ENCODE assay signal across 8 cellular contexts in genomic region chr20:37902504-37903313, GRCh38. TPM values are rescaled to one million over a fixed set of nuclear protein-coding genes. Genes with fewer than 3 reads are reported as not detected.
DNase-seq lines count a peak whose midpoint lies in the region; ATAC-seq and TF ChIP-seq lines count a peak whose summit lies in the region.

Gene VSTM2L, plus strand, starts transcription at chr20:37903127. Its CDS starts 224 bp downstream, at chr20:37903351.

- peaks cover 8% of the 10 kb centered on the region for H3K4me1 ChIP-seq in GM23248 (ENCODE audit: insufficient read depth)

- H3K4me2 ChIP-seq in GM23248 (ENCODE audit: unreplicated experiment): peak within 1 kb of the TSS; percentile 60

- no peaks in the 10 kb centered on the region for H4K20me1 ChIP-seq in GM23248 (ENCODE audit: insufficient read depth)

- DNase-seq in AG08395 (ENCODE audit: low spot score) (peak; percentile 57), GM23248 (peak; percentile 80), Right ventricle myocardium superior (no peak), putamen (ENCODE audit: low spot score) (peak; percentile 34), middle frontal gyrus (ENCODE audit: extremely low spot score, low spot score) (no peak), omental fat pad (ENCODE audit: low spot score) (no peak), GM19238 (ENCODE audit: insufficient read length, low spot score) (no peak)
- no peak for DNase-seq in activated T-helper 2 cell treated with anti-CD3 and anti-CD28 coated beads, Interferon-gamma antibody, Interleukin-2, Interleukin-4, amounts not matched to agents 10 μg/mL and 5 μg/mL and 100 μg/mL, durations not matched to agents 14 hours and 24 hours and 36 hours (ENCODE audit: low spot score)

- peaks cover 10% of the 10 kb centered on the region for H3K4me1 Mint-ChIP-seq in activated T-helper 2 cell treated with anti-CD3 and anti-CD28 coated beads, Interferon-gamma antibody, Interleukin-2, Interleukin-4, amounts not matched to agents 10 μg/mL and 5 μg/mL and 100 μg/mL, durations not matched to agents 14 hours and 24 hours and 36 hours (ENCODE audit: low read depth)

- H3K36me3 ChIP-seq in GM23248 (ENCODE audit: low read depth): no peaks in the 10 kb centered on the region

- no peak within 1 kb of the TSS for H3K27ac ChIP-seq in GM23248

- H3K27ac Mint-ChIP-seq in activated T-helper 2 cell treated with anti-CD3 and anti-CD28 coated beads, Interferon-gamma antibody, Interleukin-2, Interleukin-4, amounts not matched to agents 10 μg/mL and 5 μg/mL and 100 μg/mL, durations not matched to agents 14 hours and 24 hours and 36 hours: no peak within 1 kb of the TSS

- no peaks in the 10 kb centered on the region for H3K9me2 ChIP-seq in GM23248 (ENCODE audit: insufficient read depth)

- ATAC-seq in Right ventricle myocardium superior (ENCODE audit: poor library complexity) (peak; percentile 43), omental fat pad (ENCODE audit: low FRiP score) (no peak)

- no peaks in the 10 kb centered on the region for H3K9me3 ChIP-seq in GM23248 (ENCODE audit: low read depth)

- H3K79me2 ChIP-seq in GM23248 (ENCODE audit: insufficient read depth): no peaks in the 10 kb centered on the region

- intact Hi-C loops in activated T-helper 2 cell treated with anti-CD3 and anti-CD28 coated beads, Interferon-gamma antibody, Interleukin-2, Interleukin-4, amounts not matched to agents 10 μg/mL and 5 μg/mL and 100 μg/mL, durations not matched to agents 14 hours and 24 hours and 36 hours (cut with micrococcal nuclease): loop anchor here (5.0 to 10.0 kb wide), 2 partner anchors 90 to 338 kb away; no protein-coding TSS in a partner anchor
- intact Hi-C loops in Right ventricle myocardium superior (cut with DNase I): loop anchor here (5.0 kb wide), 1 partner anchor 80 kb away; no protein-coding TSS in a partner anchor

- peaks cover 47% of the 10 kb centered on the region for H3K27me3 Mint-ChIP-seq in activated T-helper 2 cell treated with anti-CD3 and anti-CD28 coated beads, Interferon-gamma antibody, Interleukin-2, Interleukin-4, amounts not matched to agents 10 μg/mL and 5 μg/mL and 100 μg/mL, durations not matched to agents 14 hours and 24 hours and 36 hours (ENCODE audit: low read depth)

- no peaks in the 10 kb centered on the region for H3K9me3 Mint-ChIP-seq in activated T-helper 2 cell treated with anti-CD3 and anti-CD28 coated beads, Interferon-gamma antibody, Interleukin-2, Interleukin-4, amounts not matched to agents 10 μg/mL and 5 μg/mL and 100 μg/mL, durations not matched to agents 14 hours and 24 hours and 36 hours

- no peaks in the 10 kb centered on the region for H3K36me3 Mint-ChIP-seq in activated T-helper 2 cell treated with anti-CD3 and anti-CD28 coated beads, Interferon-gamma antibody, Interleukin-2, Interleukin-4, amounts not matched to agents 10 μg/mL and 5 μg/mL and 100 μg/mL, durations not matched to agents 14 hours and 24 hours and 36 hours (ENCODE audit: low read depth)

- in situ Hi-C loops in GM23248 (cut with MboI): no loop called here

- peaks cover 9% of the 10 kb centered on the region; the same call in 1 of the 2 replicates for H3F3A ChIP-seq in GM23248 (ENCODE audit: insufficient read depth)

- H2AFZ ChIP-seq in GM23248: peak within 1 kb of the TSS; percentile 75

- peaks cover 13% of the 10 kb centered on the region for H3K27me3 ChIP-seq in GM23248 (replicated peaks; ENCODE audit: insufficient read depth)

- H3K4me3 ChIP-seq in GM23248: peak within 1 kb of the TSS; percentile 75

- peak within 1 kb of the TSS; percentile 69 for H3K9ac ChIP-seq in GM23248

- 1 to 2% methylated on average over 40 to 59 of the region's 71 CpGs for whole genome bisulfite sequencing in GM23248 (ENCODE audit: low coverage in 1 of 2, low lambda C conversion rate in 2 of 2, missing lambda C conversion rate in 2 of 2), 2 experiments

- TF ChIP-seq CTCF in omental fat pad (IDR thresholded peaks at IDR 0.05): no peak

- H3K4me3 Mint-ChIP-seq in activated T-helper 2 cell treated with anti-CD3 and anti-CD28 coated beads, Interferon-gamma antibody, Interleukin-2, Interleukin-4, amounts not matched to agents 10 μg/mL and 5 μg/mL and 100 μg/mL, durations not matched to agents 14 hours and 24 hours and 36 hours (ENCODE audit: low read depth): peak within 1 kb of the TSS; percentile 70

RNA-seq across cellular contexts. Expression of gene VSTM2L, which starts in this region (rescaled TPM):
- total RNA-seq in GM23248 (2014; rRNA removed; shearing (Covaris generic)): 6.2 and 9.2 TPM in 2 replicates
- polyA plus RNA-seq in GM23248 (2016; fragmentation: Nextera tagmentation; extraction: Ambion mirVana): 4.1 and 5.1 TPM in 2 replicates
- 0.23 TPM in 1 of 2 replicates, not detected in the other for total RNA-seq in activated T-helper 2 cell treated with anti-CD3 and anti-CD28 coated beads, Interferon-gamma antibody, Interleukin-2, Interleukin-4, amounts not matched to agents 10 μg/mL and 5 μg/mL and 100 μg/mL, durations not matched to agents 14 hours and 24 hours and 36 hours
- total RNA-seq in Right ventricle myocardium superior (17.0 TPM), omental fat pad (under 1 TPM; 0.37 to 0.94 (median 0.62) TPM)

Comparison
In these comparisons a context has a peak if more than half of its experiments do, and no peak if none do; other contexts are left out.
1. DNase-seq: peak in AG08395 (single experiment), GM23248 (single experiment) and putamen (single experiment); none in activated T-helper 2 cell treated with anti-CD3 and anti-CD28 coated beads, Interferon-gamma antibody, Interleukin-2, Interleukin-4, amounts not matched to agents 10 μg/mL and 5 μg/mL and 100 μg/mL, durations not matched to agents 14 hours and 24 hours and 36 hours (single experiment), Right ventricle myocardium superior (single experiment), middle frontal gyrus (single experiment), omental fat pad (single experiment) and GM19238 (single experiment).